Comparison of ENCODE assay signal across 29 cellular contexts in the genomic region with DNA sequence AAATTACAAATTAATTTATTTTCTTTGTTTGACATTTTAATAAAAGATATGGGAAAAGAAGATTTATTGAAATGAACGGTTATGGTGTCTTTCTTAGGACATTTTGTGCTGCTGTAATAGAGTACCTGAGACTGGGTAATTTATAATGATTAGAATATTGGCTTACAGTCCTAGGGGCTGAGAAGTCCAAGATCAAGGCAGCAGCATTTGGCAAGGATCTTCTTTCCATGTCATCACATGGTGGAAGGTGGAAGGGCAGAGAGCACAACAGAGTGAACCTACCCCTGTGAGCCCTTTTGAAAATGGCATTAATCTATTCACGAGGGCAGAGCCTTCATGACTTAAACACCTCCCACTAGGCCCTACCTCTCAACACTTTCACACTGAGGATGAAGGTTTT.
A peak's percentile ranks its signal among the peaks of the same experiment; 100 is the strongest.
DNase-seq lines count a peak whose midpoint lies in the region; ATAC-seq, FAIRE-seq and TF ChIP-seq lines count a peak whose summit lies in the region.
"Had no signal": no experiment of that assay in that cellular context is flagged by ENCODE, and none has a peak within 500 bp of the region (broad histone marks: within the 10 kb centered on the region; RNA-seq: fewer than 3 reads in every experiment).

No MANE protein-coding gene starts in this region.

- no TSS peak for BruUV-seq in HepG2 (replicated peaks; lab: Mats Ljungman, UMichigan)

- TF ChIP-seq RAD21 in HepG2 (CRISPR knock-in tag; IDR thresholded peaks at IDR 0.05): no peak

- H3K27me3 ChIP-seq in HepG2 (ENCODE audit: control insufficient read depth in 1 of 2, insufficient read depth in 2 of 2, low read length in 2 of 2): no peaks in the 10 kb centered on the region
- H3K27me3 ChIP-seq in right lobe of liver: no peaks in the 10 kb centered on the region
- H3K27me3 ChIP-seq: BE2C; BLaER1; BLaER1 treated with 17β-estradiol and CSF1 and Interleukin-3, amounts not matched to agents 10 nM and 100 nM had no signal

- in situ Hi-C loops in HepG2 (cut with HindIII; ENCODE audit: extremely low pct_ligation_motif_present, low pct_unique_long_range_greater_than_20kb): no loop called here

- TF ChIP-seq EP300 in HepG2 (IDR thresholded peaks at IDR 0.05; ENCODE audit: low read depth in 2 of 2, low read length in 2 of 2) (no peak), HepG2 (CRISPR knock-in tag; IDR thresholded peaks at IDR 0.05; ENCODE audit: borderline replicate concordance) (no peak)

- peak; percentile 18 for FAIRE-seq in HepG2 (lab: Jason Lieb, UNC)
- FAIRE-seq: A204.1, A549, D721Med had no signal

- no peaks in the 10 kb centered on the region for H3K79me2 ChIP-seq in HepG2 (ENCODE audit: insufficient read depth, low read length)

- ATAC-seq in HepG2 (no peak), right lobe of liver (no peak)
- ATAC-seq: A549; CD8-positive, alpha-beta T cell had no signal

- no peak overlapping the region for H3K9ac ChIP-seq in HepG2 (ENCODE audit: insufficient read depth, low read depth, low read length)
- H3K9ac ChIP-seq: BLaER1; BLaER1 treated with 17β-estradiol and CSF1 and Interleukin-3, amounts not matched to agents 10 nM and 100 nM had no signal

- WGBS in HepG2 (ENCODE audit: low lambda C conversion rate): 96% methylated on average over 2 of the region's 2 CpGs
- WGBS in right lobe of liver (ENCODE audit: insufficient coverage, low coverage, low lambda C conversion rate, missing lambda C conversion rate): 74% methylated on average over 2 of the region's 2 CpGs

- POLR2A ChIA-PET in HepG2 (lab: Yijun Ruan, JAX): no interaction called here

- H3K36me3 ChIP-seq in HepG2 (replicated peaks in 1 of 2; ENCODE audit: control insufficient read depth in 1 of 2, insufficient read depth in 2 of 2, low read length in 2 of 2) (peaks cover 9 to 22% of the 10 kb centered on the region in 2 experiments), right lobe of liver (peaks cover 0 to 3% (median 0%) of the 10 kb centered on the region in 4 donors)
- H3K36me3 ChIP-seq: BE2C had no signal

- H3K4me2 ChIP-seq in HepG2 (ENCODE audit: low read depth, low read length): no peak overlapping the region
- H3K4me2 ChIP-seq: A549; BLaER1; BLaER1 treated with 17β-estradiol and CSF1 and Interleukin-3, amounts not matched to agents 10 nM and 100 nM had no signal

- no peaks in the 10 kb centered on the region for H4K20me1 ChIP-seq in HepG2 (ENCODE audit: insufficient read depth, low read length)
- H4K20me1 ChIP-seq: BLaER1; BLaER1 treated with 17β-estradiol and CSF1 and Interleukin-3, amounts not matched to agents 10 nM and 100 nM had no signal

- TF ChIP-seq CTCF in HepG2 (CRISPR knock-in tag; IDR thresholded peaks at IDR 0.05) (no peak), right lobe of liver (IDR thresholded peaks at IDR 0.05) (no peak)

- H3K4me3 ChIP-seq in HepG2 (replicated peaks in 1 of 3; ENCODE audit: insufficient read depth in 1 of 3, low read depth in 2 of 3, low read length in 3 of 3): no peak overlapping the region
- no peak overlapping the region for H3K4me3 ChIP-seq in right lobe of liver
- H3K4me3 ChIP-seq: A549; BLaER1; BLaER1 treated with 17β-estradiol and CSF1 and Interleukin-3, amounts not matched to agents 10 nM and 100 nM had no signal

- intact Hi-C loops in HepG2 (cut with micrococcal nuclease; ENCODE audit: unreplicated experiment): no loop called here
- intact Hi-C loops in right lobe of liver (cut with DNase I): no loop called here

- DNase-seq in HepG2 (ENCODE audit: low spot score): no peak
- no peak for DNase-seq in right lobe of liver
- DNase-seq: 8988T; ACHN; AML-193; BE2C; C1 segment of cervical spinal cord; Caco-2; Calu3; CD4-positive, alpha-beta memory T cell; CD4-positive, alpha-beta T cell; CD4-positive, CD25-positive, alpha-beta regulatory T cell; CD8-positive, alpha-beta memory T cell; CD8-positive, alpha-beta T cell; COR-L47; DMS 273 treated with DMSO at 0.1 percent for 48 hours; DMS153; DMS53; DMS79; DMS79 treated with DMSO at 0.1 percent for 48 hours; DND-41; EL had no signal

- H3K27ac ChIP-seq in HepG2 (ENCODE audit: extremely low read length, insufficient read depth, low read length) (no peak overlapping the region), right lobe of liver (no peak overlapping the region)
- H3K27ac ChIP-seq: 22Rv1; A549; BLaER1; BLaER1 treated with 17β-estradiol and CSF1 and Interleukin-3, amounts not matched to agents 10 nM and 100 nM; C4-2B had no signal

- CTCF ChIA-PET in HepG2 (lab: Yijun Ruan, JAX; ENCODE audit: low intra/inter-chr PET ratio, low total read pairs): no interaction called here

- H2AFZ ChIP-seq in HepG2 (ENCODE audit: low read length): no peak overlapping the region

- H3K9me3 ChIP-seq in HepG2 (ENCODE audit: low read length) (no peaks in the 10 kb centered on the region), right lobe of liver (no peaks in the 10 kb centered on the region)
- H3K9me3 ChIP-seq: A549; BE2C; BLaER1; BLaER1 treated with 17β-estradiol and CSF1 and Interleukin-3, amounts not matched to agents 10 nM and 100 nM; Caco-2 had no signal

- TF ChIP-seq POLR2A in HepG2 (IDR thresholded peaks at IDR 0.05; ENCODE audit: insufficient read depth in 1 of 2, low read depth in 2 of 2, low read length in 2 of 2) (no peak), right lobe of liver (IDR thresholded peaks at IDR 0.05) (no peak)

- H3K4me1 ChIP-seq in HepG2 (ENCODE audit: insufficient read depth, low read length) (no peaks in the 10 kb centered on the region), right lobe of liver (no peaks in the 10 kb centered on the region)
- H3K4me1 ChIP-seq: A549, BE2C, BLaER1, Caco-2 had no signal

TF ChIP-seq in HepG2, 621 proteins besides CTCF, POLR2A, EP300 and RAD21:
- TF ChIP-seq NCOA5 (CRISPR knock-in tag; IDR thresholded peaks at IDR 0.05): no peak
- no peak for TF ChIP-seq ZNF792 (CRISPR knock-in tag; IDR thresholded peaks at IDR 0.05)
- TF ChIP-seq ZNF564 (CRISPR knock-in tag; IDR thresholded peaks at IDR 0.05): peak; percentile 97; the same call in 1 of the 2 replicates
- TF ChIP-seq TCF7 (IDR thresholded peaks at IDR 0.05; ENCODE audit: low read depth): no peak
- TF ChIP-seq ZNF552 (CRISPR knock-in tag; IDR thresholded peaks at IDR 0.05; ENCODE audit: borderline replicate concordance): no peak
- no peak for TF ChIP-seq NR3C1 (CRISPR knock-in tag; IDR thresholded peaks at IDR 0.05)
- no peak for TF ChIP-seq HDAC6 (IDR thresholded peaks at IDR 0.05; ENCODE audit: low read depth, low read length)
- no peak for TF ChIP-seq HMGA1 (CRISPR knock-in tag; conservative IDR thresholded peaks at IDR 0.05)
TF ChIP-seq in HepG2: peak in this region for 1.
